28 cellular contexts compared by ENCODE assay signal in the genomic region with DNA sequence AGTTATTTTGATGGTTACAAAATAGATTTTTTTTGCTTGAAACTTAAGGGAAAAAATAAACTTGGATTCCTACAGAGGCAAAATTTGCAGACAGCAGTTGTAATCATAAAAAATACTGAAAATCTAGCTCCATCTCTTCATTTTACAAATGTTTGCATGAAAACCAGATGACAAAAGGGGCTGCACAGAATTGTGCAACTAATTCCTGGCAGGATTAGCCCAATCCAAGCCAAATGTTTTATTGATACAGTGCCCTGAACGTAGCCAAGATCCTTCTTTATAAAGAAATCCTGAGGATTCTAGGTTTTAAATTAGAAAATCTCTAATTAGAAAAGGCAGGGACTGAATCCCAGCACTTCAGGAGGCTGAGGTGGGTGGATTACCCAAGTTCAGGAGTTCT.
"Had no signal": no experiment of that assay in that cellular context is flagged by ENCODE, and none has a peak within 500 bp of the region (broad histone marks: within the 10 kb centered on the region; RNA-seq: fewer than 3 reads in every experiment).

No MANE protein-coding gene starts in this region.

- H2AFZ ChIP-seq: neural progenitor cell, parathyroid adenoma had no signal

- H3K79me2 ChIP-seq: parathyroid adenoma had no signal

- H3K4me1 ChIP-seq: lower lobe of right lung, neural progenitor cell, parathyroid adenoma, psoas muscle, sigmoid colon, spleen, testis, thyroid gland, transverse colon, upper lobe of left lung, vagina had no signal

- H3K4me3 ChIP-seq: lower lobe of right lung, neural progenitor cell, psoas muscle, sigmoid colon, spleen, testis, thyroid gland, transverse colon, upper lobe of left lung, vagina had no signal

- H3K9me3 ChIP-seq: lower lobe of right lung, neutrophil, psoas muscle, testis, thyroid gland, transverse colon, upper lobe of left lung, vagina had no signal

- ATAC-seq: left colon; lower lobe of right lung; naive thymus-derived CD8-positive, alpha-beta T cell; psoas muscle; stimulated activated effector memory CD8-positive, alpha-beta T cell treated with anti-CD3 and anti-CD28 coated beads, Interleukin-12 subunit alpha, Interleukin-12 subunit beta, amount 100 ng/mL, for 72 hours had no signal

- FAIRE-seq: islet of Langerhans, kidney, small intestine had no signal

- H3K36me3 ChIP-seq: lower lobe of right lung, neural progenitor cell, neutrophil, sigmoid colon, spleen, thyroid gland, transverse colon, upper lobe of left lung, vagina had no signal

- H3K9ac ChIP-seq: neural progenitor cell, parathyroid adenoma had no signal

- H3K4me2 ChIP-seq: neural progenitor cell had no signal

- H3K27ac ChIP-seq: lower lobe of right lung, neural progenitor cell, neutrophil, parathyroid adenoma, psoas muscle, sigmoid colon, spleen, testis, thyroid gland, transverse colon, upper lobe of left lung, vagina had no signal

- H3K27me3 ChIP-seq: neural progenitor cell, neutrophil, sigmoid colon, spleen, testis, thyroid gland, transverse colon, upper lobe of left lung, vagina had no signal

- DNase-seq: head of caudate nucleus; hypothalamus; immature natural killer cell; kidney; left colon; lower lobe of right lung; mammary epithelial cell; mesenchymal stem cell; naive thymus-derived CD8-positive, alpha-beta T cell; nephron progenitor cell; occipital lobe; psoas muscle; sigmoid colon; small intestine; spleen; stimulated activated CD4-positive, alpha-beta T cell treated with anti-CD3 and anti-CD28 coated beads, Interleukin-4, amount 100 ng/mL, for 24 hours; stimulated activated naive CD4-positive, alpha-beta T cell; substantia nigra; testis; thyroid gland; transverse colon; upper lobe of left lung had no signal
